8 cellular contexts compared by ENCODE assay signal in the genomic region with DNA sequence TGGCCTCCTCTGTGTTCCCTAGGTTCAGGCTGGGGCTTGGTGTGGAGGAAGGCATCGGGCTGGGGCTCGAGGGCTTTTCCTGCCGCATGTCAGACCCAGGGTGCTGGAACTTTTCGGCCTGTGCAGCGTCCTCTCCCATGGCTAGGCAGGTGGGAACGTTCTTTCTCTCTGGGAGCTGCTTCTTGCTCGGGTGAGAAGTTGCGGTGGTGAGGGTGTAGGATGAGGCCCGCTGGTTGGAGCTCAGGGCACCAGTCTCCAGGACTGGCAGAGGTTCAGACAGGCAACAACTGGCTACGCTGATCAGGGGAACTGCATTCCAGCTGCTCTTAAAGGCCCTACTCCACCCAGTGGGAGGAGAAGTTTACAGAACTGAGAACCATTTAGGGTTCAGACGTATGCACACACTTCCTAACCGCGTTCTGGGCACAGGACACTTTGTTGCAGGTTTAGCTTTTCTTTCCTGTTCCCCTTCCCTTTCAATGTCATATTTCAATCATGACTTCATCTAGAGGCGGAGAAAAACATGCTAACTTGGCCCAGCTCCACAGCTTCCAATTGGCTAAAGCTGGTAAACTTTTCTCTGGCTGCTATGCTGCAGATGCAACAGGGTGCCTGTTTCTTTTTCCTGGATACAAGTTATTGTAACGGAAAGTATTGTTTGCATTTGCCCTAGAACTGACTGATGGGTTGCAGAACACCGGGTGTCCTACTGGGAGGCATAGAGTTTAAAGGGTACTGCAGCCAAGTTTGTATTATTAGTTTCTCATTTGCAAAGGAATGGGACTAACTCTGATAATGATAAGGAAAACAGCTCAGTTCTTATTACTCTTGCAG. TPM values are rescaled to one million over a fixed set of nuclear protein-coding genes. Genes with fewer than 3 reads are reported as not detected.
DNase-seq lines count a peak whose midpoint lies in the region; TF ChIP-seq lines count a peak whose summit lies in the region.

TSS of gene CAVIN2 (minus strand) at position 302 of the 834 bp plus-strand sequence. CDS start at position 139, 163 bp downstream.

- H3K36me3 ChIP-seq in SK-N-SH (replicated peaks in 1 of 2; ENCODE audit: control insufficient read depth in 1 of 2, insufficient read depth in 2 of 2, low read length in 1 of 2), result no peaks in the 10 kb centered on the region
- no peaks in the 10 kb centered on the region for H3K36me3 ChIP-seq in MM.1S (replicated peaks; ENCODE audit: insufficient read depth, low read length)

- H3K9ac ChIP-seq in SK-N-SH, result no peak within 1 kb of the TSS
- no peak within 1 kb of the TSS for H3K9ac ChIP-seq in MM.1S (ENCODE audit: low read length)

- H2AFZ ChIP-seq in SK-N-SH (ENCODE audit: low read depth) (peak within 1 kb of the TSS; percentile 5; the same call in 1 of the 2 replicates), MM.1S (ENCODE audit: low read length) (no peak within 1 kb of the TSS)

- CTCF ChIA-PET in SK-N-SH (lab: Yijun Ruan, JAX), result interaction anchor here (1.6 kb wide), 1 partner anchor 315 kb away, joined by 5 read pairs; no protein-coding TSS in a partner anchor

- DNase-seq in SIG-M5 treated with dmso at 0.1 percent for 504 hours (lab: John Stamatoyannopoulos, UW; ENCODE audit: unreplicated experiment), result peak; percentile 38
- no peak for DNase-seq in SIG-M5 (lab: John Stamatoyannopoulos, UW)
- no peak for DNase-seq in SK-N-SH
- DNase-seq in fibroblast of the aortic adventitia (ENCODE audit: low read depth), result peak; percentile 90
- DNase-seq in progenitor cell of endocrine pancreas (ENCODE audit: low spot score, unreplicated experiment), result no peak
- DNase-seq in GF-D8 (lab: John Stamatoyannopoulos, UW), result no peak
- no peak for DNase-seq in MM.1S
- DNase-seq in NCI-H2171 (lab: John Stamatoyannopoulos, UW), result no peak

- H3K9me3 ChIP-seq in SK-N-SH, result no peaks in the 10 kb centered on the region
- no peaks in the 10 kb centered on the region for H3K9me3 ChIP-seq in MM.1S (replicated peaks; ENCODE audit: insufficient read depth, low read length)

- no peaks in the 10 kb centered on the region for H3K9me3 Mint-ChIP-seq in progenitor cell of endocrine pancreas (ENCODE audit: low read depth)

- H3K36me3 Mint-ChIP-seq in progenitor cell of endocrine pancreas (ENCODE audit: insufficient read depth), result no peaks in the 10 kb centered on the region

- peaks cover 16% of the 10 kb centered on the region for H3K4me1 Mint-ChIP-seq in progenitor cell of endocrine pancreas (ENCODE audit: low read depth)

- no peaks in the 10 kb centered on the region for H3K27me3 Mint-ChIP-seq in progenitor cell of endocrine pancreas

- no peaks in the 10 kb centered on the region for H4K20me1 ChIP-seq in SK-N-SH (ENCODE audit: insufficient read depth)
- H4K20me1 ChIP-seq in MM.1S (ENCODE audit: insufficient read depth, low read length), result no peaks in the 10 kb centered on the region

- TF ChIP-seq CTCF in SK-N-SH (IDR thresholded peaks at IDR 0.05) (no peak), fibroblast of the aortic adventitia (IDR thresholded peaks at IDR 0.05; ENCODE audit: insufficient read depth, low read length) (peak; percentile 39), progenitor cell of endocrine pancreas (IDR thresholded peaks at IDR 0.05; ENCODE audit: unreplicated experiment) (no peak), MM.1S (IDR thresholded peaks at IDR 0.05; ENCODE audit: low read length) (no peak)

- H3K4me3 Mint-ChIP-seq in progenitor cell of endocrine pancreas (ENCODE audit: low read depth), result no peak within 1 kb of the TSS

- H3K79me2 ChIP-seq in SK-N-SH (ENCODE audit: insufficient read depth), result no peaks in the 10 kb centered on the region
- H3K79me2 ChIP-seq in MM.1S (ENCODE audit: low read length), result no peaks in the 10 kb centered on the region

- H3K9me2 ChIP-seq in SK-N-SH (no peaks in the 10 kb centered on the region), MM.1S (replicated peaks; ENCODE audit: insufficient read depth, low read length) (no peaks in the 10 kb centered on the region)

- no peak for TF ChIP-seq EP300 in SK-N-SH (IDR thresholded peaks at IDR 0.05; ENCODE audit: borderline replicate concordance in 1 of 2, low read depth in 1 of 2, low read length in 1 of 2)

- no peak for TF ChIP-seq RAD21 in SK-N-SH (IDR thresholded peaks at IDR 0.05; ENCODE audit: low read length)

- peaks cover 10 to 26% of the 10 kb centered on the region in 2 experiments for H3K4me1 ChIP-seq in SK-N-SH (ENCODE audit: control insufficient read depth in 1 of 2, insufficient read depth in 2 of 2, low read depth in 1 of 2, low read length in 1 of 2)
- H3K4me1 ChIP-seq in MM.1S (ENCODE audit: low read length), result no peaks in the 10 kb centered on the region

- H3K4me2 ChIP-seq in SK-N-SH (peak within 1 kb of the TSS; percentile 14; the same call in 1 of the 2 replicates), MM.1S (ENCODE audit: low read depth, low read length) (no peak within 1 kb of the TSS)

- H3K27me3 ChIP-seq in SK-N-SH (ENCODE audit: insufficient read depth), result no peaks in the 10 kb centered on the region
- H3K27me3 ChIP-seq in MM.1S (replicated peaks; ENCODE audit: insufficient read depth, low read length), result no peaks in the 10 kb centered on the region

- WGBS in SK-N-SH (ENCODE audit: low lambda C conversion rate), result 69% methylated on average over 16 of the region's 16 CpGs

- H3K27ac ChIP-seq in SK-N-SH (ENCODE audit: low read depth in 2 of 2, low read length in 1 of 2) (peak within 1 kb of the TSS; percentile 8 to 65; a peak in 2 of 4 replicates), MM.1S (ENCODE audit: low read length) (no peak within 1 kb of the TSS)

- H3K4me3 ChIP-seq in SK-N-SH (ENCODE audit: low read depth in 2 of 2, low read length in 1 of 2), result peak within 1 kb of the TSS in 1 of 2 experiments; percentile 14; a peak in 1 of 4 replicates
- H3K4me3 ChIP-seq in fibroblast of the aortic adventitia (ENCODE audit: low read depth, low read length), result peak within 1 kb of the TSS; percentile 77
- no peak within 1 kb of the TSS for H3K4me3 ChIP-seq in MM.1S (ENCODE audit: low read length)

- H3K27ac Mint-ChIP-seq in progenitor cell of endocrine pancreas, result peak within 1 kb of the TSS; percentile 21

- H3F3A ChIP-seq in SK-N-SH (replicated peaks; ENCODE audit: insufficient read depth), result no peaks in the 10 kb centered on the region
- no peaks in the 10 kb centered on the region for H3F3A ChIP-seq in MM.1S (ENCODE audit: insufficient read depth, low read length)

- POLR2A ChIA-PET in SK-N-SH (lab: Yijun Ruan, JAX), result no interaction called here

TF ChIP-seq in SK-N-SH, 30 proteins besides CTCF, POLR2A, EP300 and RAD21:
- no peak for TF ChIP-seq REST (IDR thresholded peaks at IDR 0.05; ENCODE audit: low read depth, low read length)
- TF ChIP-seq NRF1 (IDR thresholded peaks at IDR 0.05; ENCODE audit: low read depth, low read length), result no peak
- TF ChIP-seq SIN3A (IDR thresholded peaks at IDR 0.05; ENCODE audit: borderline replicate concordance, low read depth, low read length), result peak; percentile 28; the same call in 1 of the 2 replicates
- TF ChIP-seq, protein P1, sequence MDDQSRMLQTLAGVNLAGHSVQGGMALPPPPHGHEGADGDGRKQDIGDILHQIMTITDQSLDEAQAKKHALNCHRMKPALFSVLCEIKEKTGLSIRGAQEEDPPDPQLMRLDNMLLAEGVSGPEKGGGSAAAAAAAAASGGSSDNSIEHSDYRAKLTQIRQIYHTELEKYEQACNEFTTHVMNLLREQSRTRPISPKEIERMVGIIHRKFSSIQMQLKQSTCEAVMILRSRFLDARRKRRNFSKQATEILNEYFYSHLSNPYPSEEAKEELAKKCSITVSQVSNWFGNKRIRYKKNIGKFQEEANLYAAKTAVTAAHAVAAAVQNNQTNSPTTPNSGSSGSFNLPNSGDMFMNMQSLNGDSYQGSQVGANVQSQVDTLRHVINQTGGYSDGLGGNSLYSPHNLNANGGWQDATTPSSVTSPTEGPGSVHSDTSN (IDR thresholded peaks at IDR 0.05), result peak; percentile 30
- no peak for TF ChIP-seq MAX (IDR thresholded peaks at IDR 0.05; ENCODE audit: low read depth)
- no peak for TF ChIP-seq FOXJ3 (CRISPR knock-in tag; IDR thresholded peaks at IDR 0.05)
- no peak for TF ChIP-seq RCOR1 (IDR thresholded peaks at IDR 0.05; ENCODE audit: low read length)
- TF ChIP-seq NFIC (IDR thresholded peaks at IDR 0.05; ENCODE audit: borderline replicate concordance), result no peak; the same call in 1 of the 2 replicates
- no peak for TF ChIP-seq GATA2 (CRISPR knock-in tag; IDR thresholded peaks at IDR 0.05)
- peak; percentile 73 for TF ChIP-seq TCF12 (IDR thresholded peaks at IDR 0.05)
- TF ChIP-seq JUND (IDR thresholded peaks at IDR 0.05), result no peak; the same call in 1 of the 2 replicates

RNA-seq across cellular contexts. Expression of gene CAVIN2, which starts in this region (rescaled TPM):
- polyA plus RNA-seq in SK-N-SH (2012; rRNA removed), result 1.5 and 1.7 TPM in 2 replicates
- polyA plus RNA-seq in SK-N-SH (2012; cell fraction: cytosol; rRNA removed), result 1.4 and 1.7 TPM in 2 replicates
- polyA plus RNA-seq in SK-N-SH (2012; cell fraction: nucleus; rRNA removed), result 1.2 and 1.5 TPM in 2 replicates
- total RNA-seq in fibroblast of the aortic adventitia (ENCODE audit: low replicate concordance), result 24.1 and 29.8 TPM in 2 replicates
- 0.11 and 0.17 TPM in 2 replicates for total RNA-seq in progenitor cell of endocrine pancreas

Comparison
In these comparisons a context has a peak if more than half of its experiments do, and no peak if none do; other contexts are left out.
1. RNA of gene CAVIN2 (total RNA-seq): 24.1 to 29.8 TPM in fibroblast of the aortic adventitia; 0.11 to 0.17 TPM in progenitor cell of endocrine pancreas; every median in the first group is over 10 times any median in the second.
2. DNase-seq: peak in SIG-M5 treated with dmso at 0.1 percent for 504 hours (single experiment) and fibroblast of the aortic adventitia (single experiment); none in SIG-M5 (single experiment), SK-N-SH (single experiment), progenitor cell of endocrine pancreas (single experiment), GF-D8 (single experiment), MM.1S (single experiment) and NCI-H2171 (single experiment).